ENCODE assay signal across 14 cellular contexts in genomic region chr5:2001300-2001699, GRCh38.
DNase-seq lines count a peak whose midpoint lies in the region; TF ChIP-seq lines count a peak whose summit lies in the region.
"Had no signal": no experiment of that assay in that cellular context is flagged by ENCODE, and none has a peak within 500 bp of the region (broad histone marks: within the 10 kb centered on the region; RNA-seq: fewer than 3 reads in every experiment).

No MANE protein-coding gene starts in this region.

- H3K4me1 ChIP-seq in BLaER1 (peaks cover 58% of the 10 kb centered on the region), vagina (no peaks in the 10 kb centered on the region)
- H3K4me1 ChIP-seq in CD4-positive, alpha-beta memory T cell (ENCODE audit: insufficient read depth, low read length): no peaks in the 10 kb centered on the region
- H3K4me1 ChIP-seq: BE2C had no signal

- H3K27ac ChIP-seq in BLaER1 (peak overlapping the region; percentile 73), vagina (no peak overlapping the region)
- no peak overlapping the region for H3K27ac ChIP-seq in CD4-positive, alpha-beta memory T cell (ENCODE audit: low read depth, low read length)
- H3K27ac ChIP-seq: GM23248, HL-60 had no signal

- H3K4me3 Mint-ChIP-seq in CD4-positive, alpha-beta memory T cell: no peak overlapping the region

- H3K36me3 ChIP-seq in BLaER1 (no peaks in the 10 kb centered on the region), vagina (no peaks in the 10 kb centered on the region)
- no peaks in the 10 kb centered on the region for H3K36me3 ChIP-seq in CD4-positive, alpha-beta memory T cell (ENCODE audit: insufficient read depth, low read length)
- H3K36me3 ChIP-seq: BE2C had no signal

- H3K4me2 ChIP-seq in BLaER1: peak overlapping the region; percentile 82

- H3K27me3 ChIP-seq in BLaER1: no peaks in the 10 kb centered on the region
- H3K27me3 ChIP-seq in vagina: no peaks in the 10 kb centered on the region
- H3K27me3 ChIP-seq in CD4-positive, alpha-beta memory T cell (ENCODE audit: insufficient read depth, low read length): no peaks in the 10 kb centered on the region

- intact Hi-C loops in vagina (cut with DNase I): no loop called here
- intact Hi-C loops in CD4-positive, alpha-beta memory T cell (cut with micrococcal nuclease): no loop called here

- no peak overlapping the region for H3K9ac ChIP-seq in BLaER1
- H3K9ac ChIP-seq: GM23248 had no signal

- H4K20me1 ChIP-seq in BLaER1: no peaks in the 10 kb centered on the region

- peaks cover 6% of the 10 kb centered on the region; the same call in 1 of the 2 replicates for H3K9me3 ChIP-seq in BLaER1
- no peaks in the 10 kb centered on the region for H3K9me3 ChIP-seq in vagina
- no peaks in the 10 kb centered on the region for H3K9me3 ChIP-seq in CD4-positive, alpha-beta memory T cell (ENCODE audit: control insufficient read depth in 1 of 2, low read length in 2 of 2)
- H3K9me3 ChIP-seq: BE2C had no signal

- peak; percentile 60 for DNase-seq in Jurkat, Clone E6-1 (ENCODE audit: low read depth, low spot score)
- DNase-seq in islet precursor cell (peak; percentile 47), vagina (ENCODE audit: extremely low spot score in 2 of 2) (peak; percentile 79 to 84), DMS153 (lab: John Stamatoyannopoulos, UW) (no peak)
- DNase-seq in activated T-cell treated with anti-CD3 and anti-CD28 coated beads, Interleukin-2, amount 50 U/mL, for 1 hour: no peak
- DNase-seq in CD4-positive, alpha-beta memory T cell: no peak
- DNase-seq: BE2C, Calu3, DMS 273 treated with DMSO at 0.1 percent for 48 hours, DMS79, EL, GM23248 had no signal

- H3K4me1 Mint-ChIP-seq in CD4-positive, alpha-beta memory T cell: peaks cover 0 to 3% (median under 1%) of the 10 kb centered on the region in 4 donors

- CTCF ChIA-PET in CD4-positive, alpha-beta memory T cell (lab: Charles Lee; ENCODE audit: partially characterized antibody): no interaction called here

- H3K36me3 Mint-ChIP-seq in CD4-positive, alpha-beta memory T cell: no peaks in the 10 kb centered on the region

- H3K4me3 ChIP-seq in BLaER1: no peak overlapping the region
- H3K4me3 ChIP-seq in Jurkat, Clone E6-1 (ENCODE audit: low read length): no peak overlapping the region
- H3K4me3 ChIP-seq in vagina: no peak overlapping the region
- no peak overlapping the region for H3K4me3 ChIP-seq in CD4-positive, alpha-beta memory T cell (ENCODE audit: low read length in 2 of 2)
- H3K4me3 ChIP-seq: GM23248 had no signal

- POLR2A ChIA-PET in CD4-positive, alpha-beta memory T cell (lab: Charles Lee; ENCODE audit: partially characterized antibody): no interaction called here

- H3K27ac Mint-ChIP-seq in CD4-positive, alpha-beta memory T cell: no peak overlapping the region

- H3K9me3 Mint-ChIP-seq in CD4-positive, alpha-beta memory T cell: peaks cover 0 to 10% (median 4%) of the 10 kb centered on the region in 8 donors

- H3K27me3 Mint-ChIP-seq in CD4-positive, alpha-beta memory T cell: peaks cover 32 to 34% of the 10 kb centered on the region in 2 donors

- TF ChIP-seq POLR2A in vagina (IDR thresholded peaks at IDR 0.05): no peak

- no peak for TF ChIP-seq CTCF in vagina (IDR thresholded peaks at IDR 0.05)

Comparison
In these comparisons a context has a peak if more than half of its experiments do, and no peak if none do; other contexts are left out.
1. DNase-seq: peak in Jurkat, Clone E6-1 (single experiment), islet precursor cell (single experiment) and vagina (2 of 2); none in activated T-cell treated with anti-CD3 and anti-CD28 coated beads, Interleukin-2, amount 50 U/mL, for 1 hour (single experiment), DMS153 (single experiment) and CD4-positive, alpha-beta memory T cell (0 of 5).